ENCODE assay signal across 12 cellular contexts in genomic region chr1:8625981-8626898, GRCh38.
DNase-seq lines count a peak whose midpoint lies in the region; ATAC-seq and TF ChIP-seq lines count a peak whose summit lies in the region.
"Had no signal": no experiment of that assay in that cellular context is flagged by ENCODE, and none has a peak within 500 bp of the region (broad histone marks: within the 10 kb centered on the region; RNA-seq: fewer than 3 reads in every experiment).

No MANE protein-coding gene starts in this region.

- H3K27me3 ChIP-seq in CD4-positive, alpha-beta memory T cell (ENCODE audit: insufficient read depth, low read length), result no peaks in the 10 kb centered on the region

- H3K9me3 ChIP-seq in CD4-positive, alpha-beta memory T cell (ENCODE audit: control insufficient read depth in 1 of 2, low read length in 2 of 2), result no peaks in the 10 kb centered on the region

- H3K4me3 Mint-ChIP-seq in activated T-helper 1 cell treated with anti-CD3 and anti-CD28 coated beads, Interleukin-12 subunit alpha, Interleukin-12 subunit beta, Interleukin-2, Interleukin-4 antibody, amounts not matched to agents 30 ng/mL and 10 ng/mL and 1 ng/mL, durations not matched to agents 14 hours and 24 hours and 36 hours, result no peak overlapping the region
- no peak overlapping the region for H3K4me3 Mint-ChIP-seq in CD4-positive, alpha-beta memory T cell
- H3K4me3 Mint-ChIP-seq in activated CD4-positive, alpha-beta T cell treated with anti-CD3 and anti-CD28 coated beads for 36 hours, result no peak overlapping the region

- H3K9me3 Mint-ChIP-seq in activated T-helper 1 cell treated with anti-CD3 and anti-CD28 coated beads, Interleukin-12 subunit alpha, Interleukin-12 subunit beta, Interleukin-2, Interleukin-4 antibody, amounts not matched to agents 30 ng/mL and 10 ng/mL and 1 ng/mL, durations not matched to agents 14 hours and 24 hours and 36 hours, result no peaks in the 10 kb centered on the region
- H3K9me3 Mint-ChIP-seq in CD4-positive, alpha-beta memory T cell, result peaks cover 0 to 2% (median 0%) of the 10 kb centered on the region in 8 donors
- no peaks in the 10 kb centered on the region for H3K9me3 Mint-ChIP-seq in activated CD4-positive, alpha-beta T cell treated with anti-CD3 and anti-CD28 coated beads for 36 hours (ENCODE audit: low read depth)

- no peak overlapping the region for H3K27ac Mint-ChIP-seq in activated T-helper 1 cell treated with anti-CD3 and anti-CD28 coated beads, Interleukin-12 subunit alpha, Interleukin-12 subunit beta, Interleukin-2, Interleukin-4 antibody, amounts not matched to agents 30 ng/mL and 10 ng/mL and 1 ng/mL, durations not matched to agents 14 hours and 24 hours and 36 hours
- H3K27ac Mint-ChIP-seq in CD4-positive, alpha-beta memory T cell, result no peak overlapping the region
- no peak overlapping the region for H3K27ac Mint-ChIP-seq in activated CD4-positive, alpha-beta T cell treated with anti-CD3 and anti-CD28 coated beads for 36 hours

- peak overlapping the region; percentile 75; the same call in 1 of the 2 replicates for H3K27ac ChIP-seq in VCaP
- no peak overlapping the region for H3K27ac ChIP-seq in CD4-positive, alpha-beta memory T cell (ENCODE audit: low read depth, low read length)

- POLR2A ChIA-PET in CD4-positive, alpha-beta memory T cell (lab: Charles Lee; ENCODE audit: partially characterized antibody), result no interaction called here
- POLR2A ChIA-PET in activated CD4-positive, alpha-beta T cell treated with anti-CD3 and anti-CD28 coated beads for 36 hours (lab: Charles Lee), result no interaction called here

- in situ Hi-C loops in ACHN (cut with HindIII; ENCODE audit: low pct_ligation_motif_present, low pct_unique_long_range_greater_than_20kb, low sequenced_read_pairs), result no loop called here

- no peaks in the 10 kb centered on the region for H3K36me3 ChIP-seq in CD4-positive, alpha-beta memory T cell (ENCODE audit: insufficient read depth, low read length)

- TF ChIP-seq CTCF in HFF-Myc (IDR thresholded peaks at IDR 0.05; ENCODE audit: low read depth, low read length, missing control alignments), result no peak
- no peak for TF ChIP-seq CTCF in VCaP (conservative IDR thresholded peaks at IDR 0.05)

- H3K27me3 Mint-ChIP-seq in activated T-helper 1 cell treated with anti-CD3 and anti-CD28 coated beads, Interleukin-12 subunit alpha, Interleukin-12 subunit beta, Interleukin-2, Interleukin-4 antibody, amounts not matched to agents 30 ng/mL and 10 ng/mL and 1 ng/mL, durations not matched to agents 14 hours and 24 hours and 36 hours (ENCODE audit: insufficient read depth), result no peaks in the 10 kb centered on the region
- no peaks in the 10 kb centered on the region for H3K27me3 Mint-ChIP-seq in CD4-positive, alpha-beta memory T cell
- no peaks in the 10 kb centered on the region for H3K27me3 Mint-ChIP-seq in activated CD4-positive, alpha-beta T cell treated with anti-CD3 and anti-CD28 coated beads for 36 hours

- CTCF ChIA-PET in CD4-positive, alpha-beta memory T cell (lab: Charles Lee; ENCODE audit: partially characterized antibody), result no interaction called here
- CTCF ChIA-PET in activated CD4-positive, alpha-beta T cell treated with anti-CD3 and anti-CD28 coated beads for 36 hours (lab: Charles Lee), result interaction anchor here (1.0 to 2.9 kb wide), 4 partner anchors 10 to 44 kb away, joined by 3 to 14 read pairs (median 4); no protein-coding TSS in a partner anchor

- peaks cover 55% of the 10 kb centered on the region for H3K4me1 Mint-ChIP-seq in activated T-helper 1 cell treated with anti-CD3 and anti-CD28 coated beads, Interleukin-12 subunit alpha, Interleukin-12 subunit beta, Interleukin-2, Interleukin-4 antibody, amounts not matched to agents 30 ng/mL and 10 ng/mL and 1 ng/mL, durations not matched to agents 14 hours and 24 hours and 36 hours (ENCODE audit: low read depth)
- peaks cover 18 to 31% (median 27%) of the 10 kb centered on the region in 4 donors for H3K4me1 Mint-ChIP-seq in CD4-positive, alpha-beta memory T cell
- peaks cover 49% of the 10 kb centered on the region for H3K4me1 Mint-ChIP-seq in activated CD4-positive, alpha-beta T cell treated with anti-CD3 and anti-CD28 coated beads for 36 hours

- peak; percentile 93 for DNase-seq in ACHN
- peak; percentile 55 for DNase-seq in HFF-Myc (ENCODE audit: extremely low read depth, low read depth)
- DNase-seq in islet precursor cell, result peak; percentile 96
- no peak for DNase-seq in activated T-helper 1 cell treated with anti-CD3 and anti-CD28 coated beads, Interleukin-12 subunit alpha, Interleukin-12 subunit beta, Interleukin-2, Interleukin-4 antibody, amounts not matched to agents 30 ng/mL and 10 ng/mL and 1 ng/mL, durations not matched to agents 14 hours and 24 hours and 36 hours (ENCODE audit: low spot score)
- DNase-seq in iPS-NIHi11 (ENCODE audit: low spot score), result no peak
- no peak for DNase-seq in CD4-positive, alpha-beta memory T cell
- DNase-seq in activated CD4-positive, alpha-beta T cell treated with anti-CD3 and anti-CD28 coated beads for 36 hours, result no peak
- DNase-seq: amygdala, DMS153, NCI-H1105, T-helper 9 cell had no signal

- intact Hi-C loops in activated T-helper 1 cell treated with anti-CD3 and anti-CD28 coated beads, Interleukin-12 subunit alpha, Interleukin-12 subunit beta, Interleukin-2, Interleukin-4 antibody, amounts not matched to agents 30 ng/mL and 10 ng/mL and 1 ng/mL, durations not matched to agents 14 hours and 24 hours and 36 hours (cut with micrococcal nuclease), result no loop called here
- intact Hi-C loops in CD4-positive, alpha-beta memory T cell (cut with micrococcal nuclease), result no loop called here
- intact Hi-C loops in activated CD4-positive, alpha-beta T cell treated with anti-CD3 and anti-CD28 coated beads for 36 hours (cut with DNase I, micrococcal nuclease), result no loop called here

- H3K4me3 ChIP-seq in HFF-Myc (replicated peaks; ENCODE audit: low read depth, low read length), result no peak overlapping the region
- H3K4me3 ChIP-seq in CD4-positive, alpha-beta memory T cell (ENCODE audit: low read length in 2 of 2), result no peak overlapping the region

- ATAC-seq in activated CD4-positive, alpha-beta T cell treated with anti-CD3 and anti-CD28 coated beads for 36 hours, result no peak

- peaks cover 12% of the 10 kb centered on the region for H3K4me1 ChIP-seq in CD4-positive, alpha-beta memory T cell (ENCODE audit: insufficient read depth, low read length)

- H3K36me3 Mint-ChIP-seq in activated T-helper 1 cell treated with anti-CD3 and anti-CD28 coated beads, Interleukin-12 subunit alpha, Interleukin-12 subunit beta, Interleukin-2, Interleukin-4 antibody, amounts not matched to agents 30 ng/mL and 10 ng/mL and 1 ng/mL, durations not matched to agents 14 hours and 24 hours and 36 hours (ENCODE audit: low read depth), result peaks cover 8% of the 10 kb centered on the region
- peaks cover 0 to 5% of the 10 kb centered on the region in 2 donors for H3K36me3 Mint-ChIP-seq in CD4-positive, alpha-beta memory T cell
- peaks cover 4% of the 10 kb centered on the region for H3K36me3 Mint-ChIP-seq in activated CD4-positive, alpha-beta T cell treated with anti-CD3 and anti-CD28 coated beads for 36 hours (ENCODE audit: low read depth)

Comparison
In these comparisons a context has a peak if more than half of its experiments do, and no peak if none do; other contexts are left out.
1. DNase-seq: peak in ACHN (single experiment), HFF-Myc (single experiment) and islet precursor cell (single experiment); none in activated T-helper 1 cell treated with anti-CD3 and anti-CD28 coated beads, Interleukin-12 subunit alpha, Interleukin-12 subunit beta, Interleukin-2, Interleukin-4 antibody, amounts not matched to agents 30 ng/mL and 10 ng/mL and 1 ng/mL, durations not matched to agents 14 hours and 24 hours and 36 hours (single experiment), iPS-NIHi11 (single experiment), CD4-positive, alpha-beta memory T cell (0 of 5) and activated CD4-positive, alpha-beta T cell treated with anti-CD3 and anti-CD28 coated beads for 36 hours (single experiment).